Comparison of ENCODE assay signal across 26 cellular contexts in the genomic region with DNA sequence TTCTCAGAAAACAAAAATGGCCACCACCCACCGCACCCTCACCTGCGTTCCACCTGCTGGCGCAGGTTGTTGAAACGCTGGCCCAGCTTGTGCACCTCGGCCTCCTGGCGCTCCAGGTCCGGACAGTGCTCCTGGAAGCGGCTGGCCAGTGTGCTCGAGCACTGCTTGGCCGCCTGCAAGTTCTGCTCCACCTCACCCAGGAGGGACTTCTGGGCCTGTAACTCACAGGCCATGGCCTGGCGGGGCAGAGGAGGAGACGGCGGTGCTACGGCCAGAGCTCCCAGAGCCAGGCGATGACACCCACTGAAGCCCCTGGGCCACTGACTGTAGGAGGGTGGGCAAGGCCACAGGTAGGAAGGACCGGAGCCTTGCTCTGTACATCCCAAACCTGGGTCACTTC. TPM values are rescaled to one million over a fixed set of nuclear protein-coding genes. Genes with fewer than 3 reads are reported as not detected.
"Had no signal": no experiment of that assay in that cellular context is flagged by ENCODE, and none has a peak within 500 bp of the region (broad histone marks: within the 10 kb centered on the region; RNA-seq: fewer than 3 reads in every experiment).

No MANE protein-coding gene starts in this region.

- H3K27me3 Mint-ChIP-seq: effector memory CD8-positive, alpha-beta T cell; type B pancreatic cell had no signal

- ATAC-seq: effector memory CD8-positive, alpha-beta T cell; gastrocnemius medialis; heart left ventricle; left lobe of liver; natural killer cell; psoas muscle; right cardiac atrium; stimulated activated memory B cell treated with anti-CD40 and anti-IgM and Interleukin-4, amounts not matched to agents 10 μg/mL and 1 μg/mL and 100 μg/mL, for 72 hours; stimulated activated naive CD8-positive, alpha-beta T cell treated with anti-CD3 and anti-CD28 coated beads, Interleukin-15, Interleukin-2, amounts not matched to agents 100 U/mL and 50 U/mL, for 24 hours had no signal

- H3K4me1 ChIP-seq: gastrocnemius medialis, psoas muscle, testis, tibial artery had no signal

- H3K36me3 ChIP-seq: ovary had no signal

- H3K79me2 ChIP-seq: hepatocyte had no signal

- H2AFZ ChIP-seq: hepatocyte had no signal

- H3K4me1 Mint-ChIP-seq: memory B cell; neural crest cell; stimulated activated memory B cell treated with anti-CD40 and anti-IgM and Interleukin-4, amounts not matched to agents 10 μg/mL and 1 μg/mL and 100 μg/mL, for 72 hours had no signal

- H3K4me3 ChIP-seq: gastrocnemius medialis, heart left ventricle, hepatocyte, lung, ovary, psoas muscle, skin epidermis, spleen, testis, tibial artery had no signal

- FAIRE-seq: kidney had no signal

- H3K9me3 ChIP-seq: gastrocnemius medialis, heart left ventricle, ovary, psoas muscle, spleen, testis, tibial artery had no signal

- H3K4me2 ChIP-seq: hepatocyte had no signal

- H3K27ac Mint-ChIP-seq: effector memory CD8-positive, alpha-beta T cell; memory B cell; natural killer cell; stimulated activated memory B cell treated with anti-CD40 and anti-IgM and Interleukin-4, amounts not matched to agents 10 μg/mL and 1 μg/mL and 100 μg/mL, for 72 hours; type B pancreatic cell had no signal

- H3K27me3 ChIP-seq: gastrocnemius medialis, heart left ventricle, hepatocyte, ovary, testis had no signal

- H3K27ac ChIP-seq: gastrocnemius medialis, heart left ventricle, hepatocyte, ovary, psoas muscle, skin epidermis, spleen, testis, tibial artery had no signal

- DNase-seq: cortex of kidney; effector memory CD8-positive, alpha-beta T cell; foreskin fibroblast; gastrocnemius medialis; heart left ventricle; kidney; natural killer cell; nucleus accumbens; ovary; psoas muscle; spleen; stimulated activated CD4-positive, alpha-beta T cell treated with anti-CD3 and anti-CD28 coated beads, Interleukin-4, amount 100 ng/mL, for 4 hours; stimulated activated naive CD8-positive, alpha-beta T cell treated with anti-CD3 and anti-CD28 coated beads, Interleukin-15, Interleukin-2, amounts not matched to agents 100 U/mL and 50 U/mL, for 24 hours; substantia nigra; testis; tibial artery had no signal

- H3K9me3 Mint-ChIP-seq: effector memory CD8-positive, alpha-beta T cell; memory B cell; natural killer cell; neural crest cell; stimulated activated memory B cell treated with anti-CD40 and anti-IgM and Interleukin-4, amounts not matched to agents 10 μg/mL and 1 μg/mL and 100 μg/mL, for 72 hours; type B pancreatic cell had no signal

- H3K4me3 Mint-ChIP-seq: effector memory CD8-positive, alpha-beta T cell; memory B cell; natural killer cell; neural crest cell; stimulated activated memory B cell treated with anti-CD40 and anti-IgM and Interleukin-4, amounts not matched to agents 10 μg/mL and 1 μg/mL and 100 μg/mL, for 72 hours; type B pancreatic cell had no signal

RNA-seq across cellular contexts. Expression of gene PPL, which starts 46.3 kb away (rescaled TPM):
- total RNA-seq: mononuclear cell, natural killer cell had no signal
